ENCODE assay signal across 8 cellular contexts in the genomic region with DNA sequence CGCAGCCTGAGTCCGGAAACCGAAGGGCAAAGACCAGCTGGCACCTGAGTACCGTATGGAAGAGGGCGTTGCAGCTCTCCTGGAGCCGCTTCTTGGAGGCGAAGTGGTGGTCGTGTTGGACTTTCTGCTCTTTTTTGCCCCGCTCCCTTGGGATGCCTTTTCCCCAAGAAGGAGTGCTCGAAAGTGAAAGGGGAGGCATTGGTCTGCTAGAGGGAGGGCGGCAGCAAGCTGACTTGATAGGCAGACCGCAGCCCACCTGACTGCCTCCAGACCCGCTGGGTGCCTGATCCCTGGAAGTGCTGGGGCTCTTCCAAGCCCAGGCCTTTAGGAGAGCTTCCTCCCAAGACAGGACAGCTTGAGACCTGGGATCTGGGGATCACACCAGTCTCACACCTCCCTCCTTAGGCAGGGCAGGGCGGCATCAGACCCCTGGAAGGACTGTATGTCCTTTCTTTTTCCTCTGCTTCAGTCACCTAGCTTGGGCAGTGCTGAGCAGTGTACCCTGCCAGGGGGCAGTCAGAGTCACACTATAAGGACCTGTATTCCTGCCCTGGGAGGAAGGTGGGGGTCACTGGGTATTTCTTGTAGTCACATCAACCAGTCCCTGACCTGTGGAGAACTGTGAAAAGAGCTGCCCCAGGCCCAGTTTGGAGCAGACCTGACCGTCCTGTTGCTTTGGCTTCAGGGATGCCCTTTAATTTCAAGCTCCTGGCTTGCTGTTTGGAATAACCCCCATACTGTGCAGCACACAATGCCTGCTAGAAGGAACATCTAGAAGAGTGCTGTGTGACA. TPM values are rescaled to one million over a fixed set of nuclear protein-coding genes. Genes with fewer than 3 reads are reported as not detected.
DNase-seq lines count a peak whose midpoint lies in the region; ATAC-seq lines count a peak whose summit lies in the region.

No MANE protein-coding gene starts in this region.

- H3K9me3 Mint-ChIP-seq in activated naive CD4-positive, alpha-beta T cell treated with anti-CD3 and anti-CD28 coated beads, Interleukin-2, amount 50 U/mL, for 24 hours: no peaks in the 10 kb centered on the region
- peaks cover 1 to 4% of the 10 kb centered on the region in 2 donors for H3K9me3 Mint-ChIP-seq in activated naive CD4-positive, alpha-beta T cell treated with anti-CD3 and anti-CD28 coated beads, Interleukin-2, amount 50 U/mL, for 72 hours
- H3K9me3 Mint-ChIP-seq in effector memory CD8-positive, alpha-beta T cell: no peaks in the 10 kb centered on the region
- peaks cover 0 to 4% (median 0%) of the 10 kb centered on the region in 9 donors for H3K9me3 Mint-ChIP-seq in naive thymus-derived CD8-positive, alpha-beta T cell

- no peak overlapping the region for H3K27ac Mint-ChIP-seq in activated naive CD4-positive, alpha-beta T cell treated with anti-CD3 and anti-CD28 coated beads, Interleukin-2, amount 50 U/mL, for 24 hours
- no peak overlapping the region for H3K27ac Mint-ChIP-seq in activated naive CD4-positive, alpha-beta T cell treated with anti-CD3 and anti-CD28 coated beads, Interleukin-2, amount 50 U/mL, for 72 hours
- H3K27ac Mint-ChIP-seq in effector memory CD8-positive, alpha-beta T cell: no peak overlapping the region
- H3K27ac Mint-ChIP-seq in naive thymus-derived CD8-positive, alpha-beta T cell: peak overlapping the region in 8 of 10 donors; percentile 29 to 88 (median 66)

- POLR2A ChIA-PET in naive thymus-derived CD8-positive, alpha-beta T cell (lab: Charles Lee): interaction anchor here (0.5 to 1.8 kb wide), 15 partner anchors 10 to 319 kb away, joined by 3 to 9 read pairs (median 4); a partner anchor contains a TSS

- H3K36me3 Mint-ChIP-seq in activated naive CD4-positive, alpha-beta T cell treated with anti-CD3 and anti-CD28 coated beads, Interleukin-2, amount 50 U/mL, for 24 hours: no peaks in the 10 kb centered on the region
- H3K36me3 Mint-ChIP-seq in activated naive CD4-positive, alpha-beta T cell treated with anti-CD3 and anti-CD28 coated beads, Interleukin-2, amount 50 U/mL, for 72 hours: peaks cover 0 to 5% of the 10 kb centered on the region in 2 donors
- peaks cover 7% of the 10 kb centered on the region for H3K36me3 Mint-ChIP-seq in effector memory CD8-positive, alpha-beta T cell (ENCODE audit: insufficient read depth)
- H3K36me3 Mint-ChIP-seq in naive thymus-derived CD8-positive, alpha-beta T cell: peaks cover 0 to 1% (median 0%) of the 10 kb centered on the region in 3 donors

- H3K4me1 Mint-ChIP-seq in activated naive CD4-positive, alpha-beta T cell treated with anti-CD3 and anti-CD28 coated beads, Interleukin-2, amount 50 U/mL, for 24 hours: peaks cover 15% of the 10 kb centered on the region
- peaks cover 11 to 17% of the 10 kb centered on the region in 2 donors for H3K4me1 Mint-ChIP-seq in effector memory CD8-positive, alpha-beta T cell (ENCODE audit: low read depth in 2 of 2)
- H3K4me1 Mint-ChIP-seq in naive thymus-derived CD8-positive, alpha-beta T cell: peaks cover 13 to 50% (median 25%) of the 10 kb centered on the region in 4 donors

- no peaks in the 10 kb centered on the region for H3K27me3 Mint-ChIP-seq in activated naive CD4-positive, alpha-beta T cell treated with anti-CD3 and anti-CD28 coated beads, Interleukin-2, amount 50 U/mL, for 24 hours
- peaks cover 0 to 10% of the 10 kb centered on the region in 2 donors for H3K27me3 Mint-ChIP-seq in effector memory CD8-positive, alpha-beta T cell
- H3K27me3 Mint-ChIP-seq in naive thymus-derived CD8-positive, alpha-beta T cell: no peaks in the 10 kb centered on the region

- ATAC-seq in activated naive CD4-positive, alpha-beta T cell treated with anti-CD3 and anti-CD28 coated beads, Interleukin-2, amount 50 U/mL, for 72 hours: no peak
- ATAC-seq in effector memory CD8-positive, alpha-beta T cell (replicated peaks): no peak
- ATAC-seq in naive thymus-derived CD8-positive, alpha-beta T cell: peak in 1 of 2 donors; percentile 46
- ATAC-seq in HG02970 (IDR thresholded peaks at IDR 0.05; ENCODE audit: low FRiP score, unreplicated experiment): no peak
- ATAC-seq in esophagus mucosa: no peak

- peak overlapping the region; percentile 84 for H3K4me3 Mint-ChIP-seq in activated naive CD4-positive, alpha-beta T cell treated with anti-CD3 and anti-CD28 coated beads, Interleukin-2, amount 50 U/mL, for 24 hours
- peak overlapping the region; percentile 86 to 88 for H3K4me3 Mint-ChIP-seq in effector memory CD8-positive, alpha-beta T cell
- peak overlapping the region; percentile 90 to 99 (median 94) for H3K4me3 Mint-ChIP-seq in naive thymus-derived CD8-positive, alpha-beta T cell

- no peak for DNase-seq in activated naive CD4-positive, alpha-beta T cell treated with anti-CD3 and anti-CD28 coated beads, Interleukin-2, amount 50 U/mL, for 72 hours (ENCODE audit: low spot score in 2 of 2)
- DNase-seq in OCI-M1 (lab: John Stamatoyannopoulos, UW) (peak; percentile 69), T-helper 9 cell (no peak)
- DNase-seq in effector memory CD8-positive, alpha-beta T cell: no peak
- peak in 3 of 10 donors; percentile 25 to 51 (median 51) for DNase-seq in naive thymus-derived CD8-positive, alpha-beta T cell

RNA-seq across cellular contexts. Expression of a gene that starts 2.1 kb away (rescaled TPM):
- 1 to 10 TPM; 7.9 to 8.4 TPM for total RNA-seq in activated naive CD4-positive, alpha-beta T cell treated with anti-CD3 and anti-CD28 coated beads, Interleukin-2, amount 50 U/mL, for 72 hours
- total RNA-seq in naive thymus-derived CD8-positive, alpha-beta T cell: 10 to 100 TPM; 13.7 to 16.1 TPM
- polyA plus RNA-seq in naive thymus-derived CD8-positive, alpha-beta T cell: 1 to 10 TPM in 2 of 3 donors, under 1 TPM in 1; 0.69 to 1.9 (median 1.2) TPM
- 1.5 TPM for total RNA-seq in esophagus mucosa

RNA-seq across cellular contexts. Expression of a gene that starts 40.3 kb away (rescaled TPM):
- total RNA-seq in activated naive CD4-positive, alpha-beta T cell treated with anti-CD3 and anti-CD28 coated beads, Interleukin-2, amount 50 U/mL, for 72 hours: 10 to 100 TPM; 22.0 to 22.8 TPM
- total RNA-seq in naive thymus-derived CD8-positive, alpha-beta T cell: 10 to 100 TPM; 32.7 to 33.5 TPM
- 1 to 10 TPM; 2.6 to 8.4 (median 6.3) TPM for polyA plus RNA-seq in naive thymus-derived CD8-positive, alpha-beta T cell
- 3.5 TPM for total RNA-seq in esophagus mucosa

Comparison
In these comparisons a context has a peak if more than half of its experiments do, and no peak if none do; other contexts are left out.
1. H3K27ac Mint-ChIP-seq: peak in naive thymus-derived CD8-positive, alpha-beta T cell (8 of 10); none in activated naive CD4-positive, alpha-beta T cell treated with anti-CD3 and anti-CD28 coated beads, Interleukin-2, amount 50 U/mL, for 24 hours (single experiment), activated naive CD4-positive, alpha-beta T cell treated with anti-CD3 and anti-CD28 coated beads, Interleukin-2, amount 50 U/mL, for 72 hours (0 of 2) and effector memory CD8-positive, alpha-beta T cell (0 of 2).
2. Peak in every context shown above with its lines, with median percentiles within 50 percentile points of each other: H3K4me3 Mint-ChIP-seq.